10 cellular contexts compared by ENCODE assay signal in the genomic region with DNA sequence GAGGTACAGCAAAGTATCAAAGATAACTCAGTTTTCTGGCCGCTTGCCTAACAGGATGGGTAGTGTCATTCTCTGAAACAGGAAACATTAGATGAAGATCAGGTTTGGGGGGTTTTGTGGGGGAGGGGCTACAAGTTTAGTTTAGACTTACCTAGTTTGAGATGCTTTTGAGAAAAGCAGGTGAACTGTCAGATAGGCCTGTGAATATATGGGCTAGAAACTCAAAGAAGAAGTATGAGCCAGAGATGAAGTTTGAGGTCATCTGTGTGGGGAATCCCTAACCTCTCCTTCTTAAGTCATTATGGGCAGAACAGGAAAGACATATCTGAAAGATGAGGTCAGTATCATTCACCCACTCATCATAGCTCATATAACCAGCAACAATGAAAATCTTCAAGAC. TPM values are rescaled to one million over a fixed set of nuclear protein-coding genes. Genes with fewer than 3 reads are reported as not detected.
DNase-seq lines count a peak whose midpoint lies in the region; ATAC-seq lines count a peak whose summit lies in the region.
"Had no signal": no experiment of that assay in that cellular context is flagged by ENCODE, and none has a peak within 500 bp of the region (broad histone marks: within the 10 kb centered on the region; RNA-seq: fewer than 3 reads in every experiment).

No MANE protein-coding gene starts in this region.

- ATAC-seq in GM18508 (IDR thresholded peaks at IDR 0.05; ENCODE audit: insufficient read depth, unreplicated experiment) (peak; percentile 57), GM21528 (IDR thresholded peaks at IDR 0.05; ENCODE audit: low FRiP score, unreplicated experiment) (no peak)
- peak; percentile 82 for ATAC-seq in activated naive CD8-positive, alpha-beta T cell treated with anti-CD3 and anti-CD28 coated beads, Interleukin-2, amount 50 U/mL, for 24 hours
- peak; percentile 55 to 79 for ATAC-seq in naive thymus-derived CD8-positive, alpha-beta T cell
- ATAC-seq: HepG2 had no signal

- H3K27ac Mint-ChIP-seq in activated naive CD8-positive, alpha-beta T cell treated with anti-CD3 and anti-CD28 coated beads, Interleukin-2, amount 50 U/mL, for 24 hours: peak overlapping the region; percentile 59
- H3K27ac Mint-ChIP-seq in naive thymus-derived CD8-positive, alpha-beta T cell: peak overlapping the region in 9 of 10 donors; percentile 7 to 86 (median 34)

- POLR2A ChIA-PET in naive thymus-derived CD8-positive, alpha-beta T cell (lab: Charles Lee): interaction anchor here (0.6 kb wide), 1 partner anchor 84 kb away, joined by 4 read pairs; no protein-coding TSS in a partner anchor

- peaks cover 80% of the 10 kb centered on the region for H3K4me1 Mint-ChIP-seq in activated naive CD8-positive, alpha-beta T cell treated with anti-CD3 and anti-CD28 coated beads, Interleukin-2, amount 50 U/mL, for 24 hours
- peaks cover 19 to 37% (median 30%) of the 10 kb centered on the region in 4 donors for H3K4me1 Mint-ChIP-seq in naive thymus-derived CD8-positive, alpha-beta T cell

- DNase-seq in HS-27A (ENCODE audit: low read depth) (peak; percentile 27), NAMALWA (ENCODE audit: low spot score) (no peak), NCI-H526 treated with DMSO at 0.1 percent for 48 hours (lab: John Stamatoyannopoulos, UW) (no peak)
- DNase-seq in activated naive CD8-positive, alpha-beta T cell treated with anti-CD3 and anti-CD28 coated beads, Interleukin-2, amount 50 U/mL, for 24 hours: no peak
- peak in 7 of 10 donors; percentile 26 to 68 (median 53) for DNase-seq in naive thymus-derived CD8-positive, alpha-beta T cell
- DNase-seq: activated CD4-positive, alpha-beta T cell treated with anti-CD3 and anti-CD28 coated beads for 1 hour; NCI-H774 had no signal

- H3K4me3 Mint-ChIP-seq in activated naive CD8-positive, alpha-beta T cell treated with anti-CD3 and anti-CD28 coated beads, Interleukin-2, amount 50 U/mL, for 24 hours: peak overlapping the region; percentile 25
- H3K4me3 Mint-ChIP-seq in naive thymus-derived CD8-positive, alpha-beta T cell: peak overlapping the region in 5 of 10 donors; percentile 1 to 55 (median 34)

- H3K27me3 Mint-ChIP-seq in activated naive CD8-positive, alpha-beta T cell treated with anti-CD3 and anti-CD28 coated beads, Interleukin-2, amount 50 U/mL, for 24 hours: no peaks in the 10 kb centered on the region
- peaks cover 0 to 2% (median 0%) of the 10 kb centered on the region in 5 donors for H3K27me3 Mint-ChIP-seq in naive thymus-derived CD8-positive, alpha-beta T cell

- H3K9me3 Mint-ChIP-seq in activated naive CD8-positive, alpha-beta T cell treated with anti-CD3 and anti-CD28 coated beads, Interleukin-2, amount 50 U/mL, for 24 hours: no peaks in the 10 kb centered on the region
- no peaks in the 10 kb centered on the region for H3K9me3 Mint-ChIP-seq in naive thymus-derived CD8-positive, alpha-beta T cell

- H3K36me3 Mint-ChIP-seq in activated naive CD8-positive, alpha-beta T cell treated with anti-CD3 and anti-CD28 coated beads, Interleukin-2, amount 50 U/mL, for 24 hours (ENCODE audit: low read depth): no peaks in the 10 kb centered on the region
- H3K36me3 Mint-ChIP-seq in naive thymus-derived CD8-positive, alpha-beta T cell: no peaks in the 10 kb centered on the region

RNA-seq across cellular contexts. Expression of a gene that starts 11.9 kb away (rescaled TPM):
- total RNA-seq in naive thymus-derived CD8-positive, alpha-beta T cell: not detected
- not detected for polyA plus RNA-seq in naive thymus-derived CD8-positive, alpha-beta T cell
- total RNA-seq: HepG2 had no signal
- polyA plus RNA-seq: HepG2 had no signal

RNA-seq across cellular contexts. Expression of a gene that starts 14.0 kb away (rescaled TPM):
- 1 to 10 TPM; 1.2 to 1.4 TPM for total RNA-seq in naive thymus-derived CD8-positive, alpha-beta T cell
- polyA plus RNA-seq in naive thymus-derived CD8-positive, alpha-beta T cell: 1 to 10 TPM in 2 of 3 donors, under 1 TPM in 1; 0.45 to 1.6 (median 1.4) TPM
- total RNA-seq: HepG2 had no signal

RNA-seq across cellular contexts. Expression of a gene that starts 14.3 kb away (rescaled TPM):
- not detected for total RNA-seq in naive thymus-derived CD8-positive, alpha-beta T cell
- not detected for polyA plus RNA-seq in naive thymus-derived CD8-positive, alpha-beta T cell
- total RNA-seq: HepG2 had no signal
- polyA plus RNA-seq: HepG2 had no signal

Comparison
In these comparisons a context has a peak if more than half of its experiments do, and no peak if none do; other contexts are left out.
1. DNase-seq: peak in HS-27A (single experiment) and naive thymus-derived CD8-positive, alpha-beta T cell (7 of 10); none in activated naive CD8-positive, alpha-beta T cell treated with anti-CD3 and anti-CD28 coated beads, Interleukin-2, amount 50 U/mL, for 24 hours (single experiment), NAMALWA (single experiment) and NCI-H526 treated with DMSO at 0.1 percent for 48 hours (single experiment).